In genomic region chr7:42263971-42264370, GRCh38 we compare ENCODE assay signal across 10 cellular contexts. TPM values are rescaled to one million over a fixed set of nuclear protein-coding genes. Genes with fewer than 3 reads are reported as not detected.
"Had no signal": no experiment of that assay in that cellular context is flagged by ENCODE, and none has a peak within 500 bp of the region (broad histone marks: within the 10 kb centered on the region; RNA-seq: fewer than 3 reads in every experiment).

No MANE protein-coding gene starts in this region.

- H3K27ac ChIP-seq: adrenal gland, spleen, tibial nerve had no signal

- ATAC-seq: stimulated activated memory B cell treated with anti-CD40 and anti-IgM and Interleukin-4, amounts not matched to agents 10 μg/mL and 1 μg/mL and 100 μg/mL, for 72 hours had no signal

- H3K27ac Mint-ChIP-seq: activated T-helper 2 cell treated with anti-CD3 and anti-CD28 coated beads, Interferon-gamma antibody, Interleukin-2, Interleukin-4, amounts not matched to agents 10 μg/mL and 5 μg/mL and 100 μg/mL, durations not matched to agents 14 hours and 24 hours and 36 hours; stimulated activated memory B cell treated with anti-CD40 and anti-IgM and Interleukin-4, amounts not matched to agents 10 μg/mL and 1 μg/mL and 100 μg/mL, for 72 hours; T-helper 1 cell treated with Interleukin-12 subunit alpha and Interleukin-12 subunit beta and Interleukin-4 antibody, amounts not matched to agents 30 μg/mL and 1 μg/mL, for 36 hours had no signal

- DNase-seq: activated CD4-positive, alpha-beta T cell treated with anti-CD3 and anti-CD28 coated beads, Interleukin-2, amount 50 U/mL, for 1 hour; activated naive CD4-positive, alpha-beta T cell treated with anti-CD3 and anti-CD28 coated beads, Interleukin-2, amount 50 U/mL, for 16 hours; adrenal gland; dermis blood vessel endothelial cell; spleen; stimulated activated CD4-positive, alpha-beta T cell treated with anti-CD3 and anti-CD28 coated beads, Interleukin-1b, Interleukin-23, amount 100 ng/mL, for 48 hours had no signal

- H3K9me3 ChIP-seq: adrenal gland, spleen, tibial nerve had no signal

- H3K36me3 ChIP-seq: adrenal gland, spleen, tibial nerve had no signal

- H3K27me3 ChIP-seq: adrenal gland, spleen, tibial nerve had no signal

- H3K4me1 Mint-ChIP-seq: stimulated activated memory B cell treated with anti-CD40 and anti-IgM and Interleukin-4, amounts not matched to agents 10 μg/mL and 1 μg/mL and 100 μg/mL, for 72 hours had no signal

- H3K9me3 Mint-ChIP-seq: activated T-helper 2 cell treated with anti-CD3 and anti-CD28 coated beads, Interferon-gamma antibody, Interleukin-2, Interleukin-4, amounts not matched to agents 10 μg/mL and 5 μg/mL and 100 μg/mL, durations not matched to agents 14 hours and 24 hours and 36 hours; stimulated activated memory B cell treated with anti-CD40 and anti-IgM and Interleukin-4, amounts not matched to agents 10 μg/mL and 1 μg/mL and 100 μg/mL, for 72 hours; T-helper 1 cell treated with Interleukin-12 subunit alpha and Interleukin-12 subunit beta and Interleukin-4 antibody, amounts not matched to agents 30 μg/mL and 1 μg/mL, for 36 hours had no signal

- H3K4me3 Mint-ChIP-seq: stimulated activated memory B cell treated with anti-CD40 and anti-IgM and Interleukin-4, amounts not matched to agents 10 μg/mL and 1 μg/mL and 100 μg/mL, for 72 hours; T-helper 1 cell treated with Interleukin-12 subunit alpha and Interleukin-12 subunit beta and Interleukin-4 antibody, amounts not matched to agents 30 μg/mL and 1 μg/mL, for 36 hours had no signal

- H3K36me3 Mint-ChIP-seq: stimulated activated memory B cell treated with anti-CD40 and anti-IgM and Interleukin-4, amounts not matched to agents 10 μg/mL and 1 μg/mL and 100 μg/mL, for 72 hours had no signal

- H3K4me3 ChIP-seq: adrenal gland, spleen, tibial nerve had no signal

- H3K4me1 ChIP-seq: adrenal gland, spleen, tibial nerve had no signal

RNA-seq across cellular contexts. Expression of gene GLI3, which starts 27.0 kb away (rescaled TPM):
- total RNA-seq: activated T-helper 2 cell treated with anti-CD3 and anti-CD28 coated beads, Interferon-gamma antibody, Interleukin-2, Interleukin-4, amounts not matched to agents 10 μg/mL and 5 μg/mL and 100 μg/mL, durations not matched to agents 14 hours and 24 hours and 36 hours had no signal
